21 cellular contexts compared by ENCODE assay signal in the genomic region with DNA sequence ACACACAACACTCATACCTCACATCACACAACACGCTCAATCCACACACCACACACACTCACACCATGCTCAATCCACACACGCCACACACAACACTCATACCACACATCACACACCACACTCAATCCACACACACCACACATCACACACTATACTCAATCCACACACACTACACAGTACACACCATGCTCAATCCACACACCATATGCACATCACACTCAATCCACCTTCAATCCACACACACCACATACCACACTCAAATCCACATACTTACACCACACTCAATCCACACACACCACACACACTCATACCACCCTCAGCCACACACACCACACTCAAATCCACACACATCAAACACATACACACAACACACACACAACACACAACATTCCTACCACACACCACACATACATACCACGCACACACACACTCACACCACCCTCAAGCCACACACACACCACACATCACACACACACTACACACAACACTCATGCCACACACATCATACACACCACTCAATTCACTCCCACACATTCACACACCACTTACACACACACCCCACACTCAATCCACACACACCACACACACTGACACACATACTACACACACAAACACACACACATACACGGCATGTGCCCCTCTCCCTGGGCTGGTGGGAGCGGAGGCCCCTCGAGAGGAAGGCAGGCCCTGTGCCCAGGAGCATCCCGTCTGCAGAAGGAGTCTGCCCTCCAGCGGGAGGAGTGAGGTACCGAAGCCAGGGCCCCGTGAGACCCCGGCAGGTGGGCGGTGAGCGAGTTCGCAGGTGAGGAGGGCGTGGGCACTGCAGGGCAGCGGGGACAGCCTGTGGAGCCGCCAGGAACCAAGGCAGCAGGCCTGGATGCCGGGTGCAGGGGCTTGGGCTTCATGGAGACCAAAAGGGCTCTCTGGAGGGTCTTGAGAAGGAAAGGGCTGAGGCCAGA. TPM values are rescaled to one million over a fixed set of nuclear protein-coding genes. Genes with fewer than 3 reads are reported as not detected.
DNase-seq lines count a peak whose midpoint lies in the region; ATAC-seq, FAIRE-seq and TF ChIP-seq lines count a peak whose summit lies in the region.
"Had no signal": no experiment of that assay in that cellular context is flagged by ENCODE, and none has a peak within 500 bp of the region (broad histone marks: within the 10 kb centered on the region; RNA-seq: fewer than 3 reads in every experiment).

No MANE protein-coding gene starts in this region.

- in situ Hi-C loops in gastrocnemius medialis (cut with MboI; ENCODE audit: low sequenced_read_pairs in 4 of 4), result no loop called here

- H3K4me3 ChIP-seq in A549 (no peak overlapping the region), astrocyte (ENCODE audit: insufficient read depth, low read depth, low read length) (no peak overlapping the region), gastrocnemius medialis (no peak overlapping the region)
- H3K4me3 ChIP-seq: body of pancreas, spleen had no signal

- H3K27me3 Mint-ChIP-seq in astrocyte (ENCODE audit: low read depth, unreplicated experiment), result peaks cover 8% of the 10 kb centered on the region

- no peak overlapping the region for H3K27ac Mint-ChIP-seq in astrocyte (ENCODE audit: unreplicated experiment)
- H3K27ac Mint-ChIP-seq: activated CD4-positive, alpha-beta memory T cell treated with anti-CD3 and anti-CD28 coated beads, Interleukin-2, amount 10 ng/mL, durations not matched to agents 7 days and 5 days; activated naive CD4-positive, alpha-beta T cell treated with anti-CD3 and anti-CD28 coated beads, Interleukin-2, amount 50 U/mL, for 24 hours had no signal

- WGBS in A549 (ENCODE audit: missing lambda C conversion rate), result 76% methylated on average over 18 of the region's 18 CpGs

- H3K4me2 ChIP-seq in A549 (peak overlapping the region; percentile 31; the same call in 2 of the 3 replicates), astrocyte (ENCODE audit: low read length) (peak overlapping the region; percentile 39)

- H3K9me3 ChIP-seq in A549 (no peaks in the 10 kb centered on the region), astrocyte (ENCODE audit: insufficient read depth, low read depth, low read length) (no peaks in the 10 kb centered on the region), gastrocnemius medialis (no peaks in the 10 kb centered on the region)
- H3K9me3 ChIP-seq: body of pancreas, spleen had no signal

- CTCF ChIA-PET in A549 (lab: Yijun Ruan, JAX), result no interaction called here
- CTCF ChIA-PET in HEK293T (lab: Yijun Ruan, JAX), result no interaction called here

- intact Hi-C loops in gastrocnemius medialis (cut with DNase I; ENCODE audit: low total_unique reads), result no loop called here

- H3K36me3 Mint-ChIP-seq in astrocyte (ENCODE audit: low read depth, unreplicated experiment), result no peaks in the 10 kb centered on the region
- H3K36me3 Mint-ChIP-seq: activated naive CD4-positive, alpha-beta T cell treated with anti-CD3 and anti-CD28 coated beads, Interleukin-2, amount 50 U/mL, for 24 hours had no signal

- no peak overlapping the region for H3K4me3 Mint-ChIP-seq in astrocyte (ENCODE audit: unreplicated experiment)
- H3K4me3 Mint-ChIP-seq: activated CD4-positive, alpha-beta memory T cell treated with anti-CD3 and anti-CD28 coated beads, Interleukin-2, amount 10 ng/mL, durations not matched to agents 7 days and 5 days; activated naive CD4-positive, alpha-beta T cell treated with anti-CD3 and anti-CD28 coated beads, Interleukin-2, amount 50 U/mL, for 24 hours; neural crest cell had no signal

- TF ChIP-seq EP300 in A549 (IDR thresholded peaks at IDR 0.05), result no peak

- TF ChIP-seq RAD21 in A549 (conservative IDR thresholded peaks at IDR 0.05 in 1 of 2, IDR thresholded peaks at IDR 0.05 in 1 of 2), result no peak

- no peak overlapping the region for H2AFZ ChIP-seq in astrocyte (ENCODE audit: low read depth, low read length)

- H3K4me1 ChIP-seq in A549, result peaks cover 22% of the 10 kb centered on the region
- peaks cover 18% of the 10 kb centered on the region for H3K4me1 ChIP-seq in astrocyte (ENCODE audit: insufficient read depth, low read length)
- no peaks in the 10 kb centered on the region for H3K4me1 ChIP-seq in gastrocnemius medialis
- H3K4me1 ChIP-seq: body of pancreas, spleen had no signal

- H3K9me3 Mint-ChIP-seq in astrocyte (ENCODE audit: unreplicated experiment), result no peaks in the 10 kb centered on the region
- H3K9me3 Mint-ChIP-seq: activated CD4-positive, alpha-beta memory T cell treated with anti-CD3 and anti-CD28 coated beads, Interleukin-2, amount 10 ng/mL, durations not matched to agents 7 days and 5 days; activated naive CD4-positive, alpha-beta T cell treated with anti-CD3 and anti-CD28 coated beads, Interleukin-2, amount 50 U/mL, for 24 hours; neural crest cell had no signal

- ATAC-seq in A549 (no peak), HG02610 (IDR thresholded peaks at IDR 0.05; ENCODE audit: unreplicated experiment) (no peak), GM18519 (IDR thresholded peaks at IDR 0.05; ENCODE audit: low FRiP score, unreplicated experiment) (no peak), gastrocnemius medialis (no peak)
- ATAC-seq: body of pancreas, left cardiac atrium had no signal

- H3K9ac ChIP-seq in astrocyte (ENCODE audit: low read length), result peak overlapping the region; percentile 12

- peaks cover 14% of the 10 kb centered on the region for H3K4me1 Mint-ChIP-seq in astrocyte (ENCODE audit: low read depth, unreplicated experiment)
- H3K4me1 Mint-ChIP-seq: activated CD4-positive, alpha-beta memory T cell treated with anti-CD3 and anti-CD28 coated beads, Interleukin-2, amount 10 ng/mL, durations not matched to agents 7 days and 5 days; activated naive CD4-positive, alpha-beta T cell treated with anti-CD3 and anti-CD28 coated beads, Interleukin-2, amount 50 U/mL, for 24 hours; neural crest cell had no signal

- H3K36me3 ChIP-seq in astrocyte (ENCODE audit: insufficient read depth, low read length) (no peaks in the 10 kb centered on the region), gastrocnemius medialis (no peaks in the 10 kb centered on the region)
- H3K36me3 ChIP-seq: spleen had no signal

- no peak for TF ChIP-seq POLR2A in A549 (IDR thresholded peaks at IDR 0.05; ENCODE audit: low read length)
- no peak for TF ChIP-seq POLR2A in gastrocnemius medialis (IDR thresholded peaks at IDR 0.05)

- POLR2A ChIA-PET in A549 (lab: Yijun Ruan, JAX) (no interaction called here), HEK293T (lab: Yijun Ruan, JAX) (no interaction called here)

- no peaks in the 10 kb centered on the region for H4K20me1 ChIP-seq in astrocyte (ENCODE audit: insufficient read depth, low read length)

- no peak for TF ChIP-seq CTCF in A549 (IDR thresholded peaks at IDR 0.05)
- no peak for TF ChIP-seq CTCF in astrocyte (IDR thresholded peaks at IDR 0.05; ENCODE audit: insufficient read depth, low read depth, low read length)
- no peak for TF ChIP-seq CTCF in gastrocnemius medialis (IDR thresholded peaks at IDR 0.05 in 4 of 5, conservative IDR thresholded peaks at IDR 0.05 in 1 of 5)

- H3K27me3 ChIP-seq in astrocyte (ENCODE audit: insufficient read depth, low read length) (peaks cover 5% of the 10 kb centered on the region), gastrocnemius medialis (peaks cover 0 to 13% (median 5%) of the 10 kb centered on the region in 3 donors)
- H3K27me3 ChIP-seq: body of pancreas had no signal

- FAIRE-seq in A549 (lab: Jason Lieb, UNC) (peak; percentile 46), astrocyte (lab: Jason Lieb, UNC) (peak; percentile 76)
- FAIRE-seq: GM12892 had no signal

- no peak for DNase-seq in A549 (ENCODE audit: low read depth in 1 of 2, low spot score in 1 of 2)
- DNase-seq in HEK293T (ENCODE audit: extremely low spot score), result no peak
- DNase-seq in astrocyte (ENCODE audit: low read depth), result no peak
- peak; percentile 66 for DNase-seq in islet precursor cell
- DNase-seq in cerebellar cortex (ENCODE audit: low spot score), result no peak
- no peak for DNase-seq in gastrocnemius medialis
- DNase-seq: activated CD4-positive, alpha-beta memory T cell treated with anti-CD3 and anti-CD28 coated beads, Interleukin-2, amount 10 ng/mL, durations not matched to agents 7 days and 5 days; activated T-cell treated with anti-CD3 and anti-CD28 coated beads, Interleukin-2, amount 50 U/mL, for 48 hours; body of pancreas; DMS 273 treated with DMSO at 0.1 percent for 48 hours; GDM1; left cardiac atrium; midbrain; NCI-H1417 treated with DMSO at 0.1 percent for 48 hours; NCI-H748 treated with DMSO at 0.1 percent for 48 hours; spleen had no signal

- H3K79me2 ChIP-seq in astrocyte (ENCODE audit: insufficient read depth, low read length), result no peaks in the 10 kb centered on the region

- peak overlapping the region; percentile 49 to 70; a peak in 5 of 6 replicates for H3K27ac ChIP-seq in A549
- H3K27ac ChIP-seq in astrocyte (ENCODE audit: low read depth, low read length), result no peak overlapping the region
- no peak overlapping the region for H3K27ac ChIP-seq in gastrocnemius medialis
- H3K27ac ChIP-seq: body of pancreas, spleen had no signal

TF ChIP-seq in HEK293T, 16 proteins besides CTCF, POLR2A, EP300 and RAD21:
- 0 out of 2 replicates have a peak, but pooled peaks have one; percentile 20 for TF ChIP-seq TARDBP (IDR thresholded peaks at IDR 0.05)
- no peak for TF ChIP-seq L3MBTL2 (conservative IDR thresholded peaks at IDR 0.05)
TF ChIP-seq in HEK293T: peak in this region for 1.

RNA-seq across cellular contexts. Expression of a gene that starts 33.1 kb away (rescaled TPM):
- polyA plus RNA-seq in A549 (2011; rRNA removed) (10.8 and 11.1 TPM in 2 replicates), A549 (2017; fragmentation: RNase III; extraction: RNeasy Plus Mini Kit Qiagen cat#74134 plus additional on column Dnase treatment) (27.1 to 27.9 TPM (median 27.1 TPM) in 3 replicates)
- polyA plus RNA-seq in A549 (2012; cell fraction: cytosol; rRNA removed), result 18.0 and 19.3 TPM in 2 replicates
- polyA plus RNA-seq in A549 (2012; cell fraction: nucleus; rRNA removed), result 47.9 and 53.7 TPM in 2 replicates
- 30.9 and 48.0 TPM in 2 replicates for polyA minus RNA-seq in A549 (2011; rRNA and poly(A)+ RNA removed)
- total RNA-seq in astrocyte (32.0 and 33.1 TPM in 2 replicates), gastrocnemius medialis (10 to 100 TPM; 47.6 to 56.9 (median 55.4) TPM)

RNA-seq across cellular contexts. Expression of a gene that starts 35.1 kb away (rescaled TPM):
- polyA plus RNA-seq in A549 (2011; rRNA removed) (43.6 and 43.9 TPM in 2 replicates), A549 (2017; fragmentation: RNase III; extraction: RNeasy Plus Mini Kit Qiagen cat#74134 plus additional on column Dnase treatment) (84.8 to 109 TPM (median 104 TPM) in 3 replicates)
- 77.7 and 130 TPM in 2 replicates for polyA plus RNA-seq in A549 (2012; cell fraction: cytosol; rRNA removed)
- polyA plus RNA-seq in A549 (2012; cell fraction: nucleus; rRNA removed), result 180 and 184 TPM in 2 replicates
- polyA minus RNA-seq in A549 (2011; rRNA and poly(A)+ RNA removed), result 54.9 and 66.2 TPM in 2 replicates
- total RNA-seq in astrocyte (0.43 and 0.48 TPM in 2 replicates), gastrocnemius medialis (1 to 10 TPM in 1 of 4 donors, under 1 TPM in 3; 0.07 to 2.4 (median 0.21) TPM)
- total RNA-seq: left cardiac atrium had no signal

Comparison
In these comparisons a context has a peak if more than half of its experiments do, and no peak if none do; other contexts are left out.
1. H3K27ac ChIP-seq: peak in A549 (2 of 2); none in astrocyte (single experiment) and gastrocnemius medialis (0 of 4).